ENCODE assay signal across 8 cellular contexts in genomic region chr9:131657890-131658752, GRCh38.
DNase-seq lines count a peak whose midpoint lies in the region; ATAC-seq and TF ChIP-seq lines count a peak whose summit lies in the region.

No MANE protein-coding gene starts in this region.

- H3K4me1 Mint-ChIP-seq in activated naive CD4-positive, alpha-beta T cell treated with anti-CD3 and anti-CD28 coated beads, Interleukin-2, amount 10 ng/mL, durations not matched to agents 7 days and 5 days, result peaks cover 67% of the 10 kb centered on the region

- 82 to 84% methylated on average over 10 of the region's 10 CpGs for WGBS in thyroid gland, 2 donors

- H3K4me3 ChIP-seq in thyroid gland (replicated peaks in 1 of 3), result no peak overlapping the region

- H3K27me3 ChIP-seq in thyroid gland, result no peaks in the 10 kb centered on the region

- intact Hi-C loops in thyroid gland (cut with DNase I), result no loop called here

- TF ChIP-seq POLR2A in thyroid gland (IDR thresholded peaks at IDR 0.05), result no peak

- TF ChIP-seq CTCF in thyroid gland (IDR thresholded peaks at IDR 0.05), result no peak

- no peak for ATAC-seq in GM19324 (IDR thresholded peaks at IDR 0.05; ENCODE audit: low FRiP score, unreplicated experiment)

- H3K4me3 Mint-ChIP-seq in activated naive CD4-positive, alpha-beta T cell treated with anti-CD3 and anti-CD28 coated beads, Interleukin-2, amount 10 ng/mL, durations not matched to agents 7 days and 5 days, result no peak overlapping the region

- DNase-seq in stimulated activated CD4-positive, alpha-beta T cell treated with anti-CD3 and anti-CD28 coated beads, Interleukin-15, amount 100 ng/mL, for 24 hours, result peak; percentile 59
- DNase-seq in stimulated activated CD4-positive, alpha-beta T cell treated with anti-CD3 and anti-CD28 coated beads, Interleukin-2, amount 100 ng/mL, for 48 hours, result no peak
- DNase-seq in activated naive CD4-positive, alpha-beta T cell treated with anti-CD3 and anti-CD28 coated beads, Interleukin-2, amount 10 ng/mL, durations not matched to agents 7 days and 5 days, result no peak
- peak; percentile 51 for DNase-seq in kidney glomerular epithelial cell (lab: John Stamatoyannopoulos, UW)
- DNase-seq in thyroid gland, result no peak
- no peak for DNase-seq in NCI-H1105 treated with DMSO at 0.1 percent for 48 hours (lab: John Stamatoyannopoulos, UW)
- DNase-seq in NCI-H1694 treated with DMSO at 0.1 percent for 48 hours (lab: John Stamatoyannopoulos, UW), result no peak

- CTCF ChIA-PET in activated naive CD4-positive, alpha-beta T cell treated with anti-CD3 and anti-CD28 coated beads, Interleukin-2, amount 10 ng/mL, durations not matched to agents 7 days and 5 days (lab: Charles Lee), result no interaction called here

- H3K27ac Mint-ChIP-seq in activated naive CD4-positive, alpha-beta T cell treated with anti-CD3 and anti-CD28 coated beads, Interleukin-2, amount 10 ng/mL, durations not matched to agents 7 days and 5 days, result peak overlapping the region; percentile 52

- H3K9me3 ChIP-seq in thyroid gland, result no peaks in the 10 kb centered on the region

- no peaks in the 10 kb centered on the region for H3K36me3 ChIP-seq in thyroid gland

- H3K9me3 Mint-ChIP-seq in activated naive CD4-positive, alpha-beta T cell treated with anti-CD3 and anti-CD28 coated beads, Interleukin-2, amount 10 ng/mL, durations not matched to agents 7 days and 5 days, result no peaks in the 10 kb centered on the region

- H3K4me1 ChIP-seq in thyroid gland, result peaks cover 33 to 53% of the 10 kb centered on the region in 2 donors

- H3K36me3 Mint-ChIP-seq in activated naive CD4-positive, alpha-beta T cell treated with anti-CD3 and anti-CD28 coated beads, Interleukin-2, amount 10 ng/mL, durations not matched to agents 7 days and 5 days, result peaks cover 8% of the 10 kb centered on the region

- H3K27ac ChIP-seq in thyroid gland, result peak overlapping the region in 2 of 3 donors; percentile 81 to 93

- H3K27me3 Mint-ChIP-seq in activated naive CD4-positive, alpha-beta T cell treated with anti-CD3 and anti-CD28 coated beads, Interleukin-2, amount 10 ng/mL, durations not matched to agents 7 days and 5 days, result no peaks in the 10 kb centered on the region

Comparison
In these comparisons a context has a peak if more than half of its experiments do, and no peak if none do; other contexts are left out.
1. DNase-seq: peak in stimulated activated CD4-positive, alpha-beta T cell treated with anti-CD3 and anti-CD28 coated beads, Interleukin-15, amount 100 ng/mL, for 24 hours (single experiment) and kidney glomerular epithelial cell (single experiment); none in stimulated activated CD4-positive, alpha-beta T cell treated with anti-CD3 and anti-CD28 coated beads, Interleukin-2, amount 100 ng/mL, for 48 hours (0 of 2), activated naive CD4-positive, alpha-beta T cell treated with anti-CD3 and anti-CD28 coated beads, Interleukin-2, amount 10 ng/mL, durations not matched to agents 7 days and 5 days (single experiment), thyroid gland (0 of 2), NCI-H1105 treated with DMSO at 0.1 percent for 48 hours (single experiment) and NCI-H1694 treated with DMSO at 0.1 percent for 48 hours (single experiment).